Comparison of ENCODE assay signal across 17 cellular contexts in genomic region chr3:33579843-33580242, GRCh38.
"Had no signal": no experiment of that assay in that cellular context is flagged by ENCODE, and none has a peak within 500 bp of the region (broad histone marks: within the 10 kb centered on the region; RNA-seq: fewer than 3 reads in every experiment).

No MANE protein-coding gene starts in this region.

- H3K9me3 Mint-ChIP-seq: activated CD4-positive, alpha-beta memory T cell treated with anti-CD3 and anti-CD28 coated beads for 36 hours; activated T-cell treated with anti-CD3 and anti-CD28 coated beads, Interleukin-2, amount 50 U/mL, for 24 hours; mesothelial cell of epicardium; neural crest cell had no signal

- ATAC-seq: activated CD4-positive, alpha-beta T cell treated with anti-CD3 and anti-CD28 coated beads for 36 hours; activated CD8-positive, alpha-beta memory T cell treated with anti-CD3 and anti-CD28 coated beads, Interleukin-2, amount 10 ng/mL, durations not matched to agents 7 days and 5 days; lower lobe of right lung; pancreas had no signal

- H3K9me3 ChIP-seq: esophagus squamous epithelium, lower lobe of right lung, pancreas, tibial artery, uterus had no signal

- H3K27ac Mint-ChIP-seq: activated CD4-positive, alpha-beta memory T cell treated with anti-CD3 and anti-CD28 coated beads for 36 hours; activated CD4-positive, alpha-beta T cell treated with anti-CD3 and anti-CD28 coated beads for 36 hours; activated CD8-positive, alpha-beta memory T cell treated with anti-CD3 and anti-CD28 coated beads, Interleukin-2, amount 10 ng/mL, durations not matched to agents 7 days and 5 days; activated T-cell treated with anti-CD3 and anti-CD28 coated beads, Interleukin-2, amount 50 U/mL, for 24 hours; mesothelial cell of epicardium had no signal

- DNase-seq: activated CD4-positive, alpha-beta memory T cell treated with anti-CD3 and anti-CD28 coated beads for 36 hours; activated CD4-positive, alpha-beta T cell treated with anti-CD3 and anti-CD28 coated beads for 36 hours; activated CD8-positive, alpha-beta memory T cell treated with anti-CD3 and anti-CD28 coated beads, Interleukin-2, amount 10 ng/mL, durations not matched to agents 7 days and 5 days; activated naive CD4-positive, alpha-beta T cell treated with anti-CD3 and anti-CD28 coated beads, Interleukin-2, amount 50 U/mL, for 16 hours; activated T-cell treated with anti-CD3 and anti-CD28 coated beads, Interleukin-2, amount 50 U/mL, for 24 hours; esophagus squamous epithelium; kidney glomerular epithelial cell; lower lobe of right lung; pancreas; stimulated activated CD4-positive, alpha-beta T cell treated with anti-CD3 and anti-CD28 coated beads, Interleukin-15, amount 100 ng/mL, for 24 hours; stimulated activated CD4-positive, alpha-beta T cell treated with anti-CD3 and anti-CD28 coated beads, Interleukin-4, amount 100 ng/mL, for 24 hours; stimulated activated naive CD4-positive, alpha-beta T cell; tibial artery; uterus had no signal

- H3K27ac ChIP-seq: esophagus squamous epithelium, lower lobe of right lung, pancreas, tibial artery, uterus had no signal

- H3K36me3 ChIP-seq: pancreas, uterus had no signal

- FAIRE-seq: endometrium, pancreas had no signal

- H3K27me3 Mint-ChIP-seq: activated CD4-positive, alpha-beta memory T cell treated with anti-CD3 and anti-CD28 coated beads for 36 hours; activated CD4-positive, alpha-beta T cell treated with anti-CD3 and anti-CD28 coated beads for 36 hours; activated CD8-positive, alpha-beta memory T cell treated with anti-CD3 and anti-CD28 coated beads, Interleukin-2, amount 10 ng/mL, durations not matched to agents 7 days and 5 days; activated T-cell treated with anti-CD3 and anti-CD28 coated beads, Interleukin-2, amount 50 U/mL, for 24 hours had no signal

- H3K4me1 Mint-ChIP-seq: activated CD8-positive, alpha-beta memory T cell treated with anti-CD3 and anti-CD28 coated beads, Interleukin-2, amount 10 ng/mL, durations not matched to agents 7 days and 5 days had no signal

- H3K4me3 ChIP-seq: esophagus squamous epithelium, lower lobe of right lung, pancreas, tibial artery, uterus had no signal

- H3K4me3 Mint-ChIP-seq: activated CD4-positive, alpha-beta memory T cell treated with anti-CD3 and anti-CD28 coated beads for 36 hours; activated CD4-positive, alpha-beta T cell treated with anti-CD3 and anti-CD28 coated beads for 36 hours; activated CD8-positive, alpha-beta memory T cell treated with anti-CD3 and anti-CD28 coated beads, Interleukin-2, amount 10 ng/mL, durations not matched to agents 7 days and 5 days; activated T-cell treated with anti-CD3 and anti-CD28 coated beads, Interleukin-2, amount 50 U/mL, for 24 hours; mesothelial cell of epicardium; neural crest cell had no signal

- H3K27me3 ChIP-seq: esophagus squamous epithelium, pancreas, tibial artery, uterus had no signal

- H3K4me1 ChIP-seq: lower lobe of right lung, tibial artery, uterus had no signal
